In genomic region chr22:35301370-35301874, GRCh38 we compare ENCODE assay signal across 8 cellular contexts. TPM values are rescaled to one million over a fixed set of nuclear protein-coding genes. Genes with fewer than 3 reads are reported as not detected.
DNase-seq lines count a peak whose midpoint lies in the region; ATAC-seq and TF ChIP-seq lines count a peak whose summit lies in the region.

No MANE protein-coding gene starts in this region.

- H3K4me1 Mint-ChIP-seq in activated CD4-positive, alpha-beta T cell treated with anti-CD3 and anti-CD28 coated beads for 36 hours = peaks cover 50% of the 10 kb centered on the region
- peaks cover 49 to 57% (median 51%) of the 10 kb centered on the region in 3 donors for H3K4me1 Mint-ChIP-seq in T-cell

- peak overlapping the region; percentile 77 for H3K27ac Mint-ChIP-seq in activated CD4-positive, alpha-beta T cell treated with anti-CD3 and anti-CD28 coated beads for 36 hours
- peak overlapping the region in 1 of 2 donors; percentile 72 for H3K27ac Mint-ChIP-seq in T-cell

- H3K4me3 Mint-ChIP-seq in activated CD4-positive, alpha-beta T cell treated with anti-CD3 and anti-CD28 coated beads for 36 hours = peak overlapping the region; percentile 83
- H3K4me3 Mint-ChIP-seq in T-cell = peak overlapping the region; percentile 87 to 96 (median 95)

- no peak for ATAC-seq in activated CD4-positive, alpha-beta T cell treated with anti-CD3 and anti-CD28 coated beads for 36 hours
- ATAC-seq in T-cell (replicated peaks in 1 of 4) = no peak
- no peak for ATAC-seq in HG02981 (IDR thresholded peaks at IDR 0.05; ENCODE audit: unreplicated experiment)
- ATAC-seq in HG02840 (IDR thresholded peaks at IDR 0.05; ENCODE audit: low FRiP score, unreplicated experiment) = no peak
- ATAC-seq in GM21619 (IDR thresholded peaks at IDR 0.05; ENCODE audit: unreplicated experiment) = no peak

- intact Hi-C loops in activated CD4-positive, alpha-beta T cell treated with anti-CD3 and anti-CD28 coated beads for 36 hours (cut with DNase I, micrococcal nuclease) = loop anchor here in 1 of 2 experiments (2.0 to 5.0 kb wide), 3 partner anchors 251 to 726 kb away; partner anchors contain the start of genes APOL6 and RBFOX2

- no peak for TF ChIP-seq CTCF in fibroblast of mammary gland (conservative IDR thresholded peaks at IDR 0.05; ENCODE audit: control insufficient read depth, insufficient read depth, low read depth, low read length)

- H3K27me3 Mint-ChIP-seq in activated CD4-positive, alpha-beta T cell treated with anti-CD3 and anti-CD28 coated beads for 36 hours = no peaks in the 10 kb centered on the region
- H3K27me3 Mint-ChIP-seq in T-cell = no peaks in the 10 kb centered on the region

- peak overlapping the region; percentile 84 for H3K4me3 ChIP-seq in fibroblast of mammary gland (ENCODE audit: control insufficient read depth, low read depth, low read length)
- H3K4me3 ChIP-seq in skeletal muscle cell (ENCODE audit: low read depth, low read length) = no peak overlapping the region

- POLR2A ChIA-PET in activated CD4-positive, alpha-beta T cell treated with anti-CD3 and anti-CD28 coated beads for 36 hours (lab: Charles Lee) = no interaction called here
- POLR2A ChIA-PET in T-cell (lab: Charles Lee) = interaction anchor here in 1 of 2 donors (0.7 kb wide), 1 partner anchor 47 kb away, joined by 4 read pairs; no protein-coding TSS in a partner anchor

- no peaks in the 10 kb centered on the region for H3K9me3 Mint-ChIP-seq in activated CD4-positive, alpha-beta T cell treated with anti-CD3 and anti-CD28 coated beads for 36 hours (ENCODE audit: low read depth)
- no peaks in the 10 kb centered on the region for H3K9me3 Mint-ChIP-seq in T-cell

- CTCF ChIA-PET in activated CD4-positive, alpha-beta T cell treated with anti-CD3 and anti-CD28 coated beads for 36 hours (lab: Charles Lee) = interaction anchor here (0.7 kb wide), 1 partner anchor 58 kb away, joined by 5 read pairs; no protein-coding TSS in a partner anchor
- CTCF ChIA-PET in T-cell (lab: Charles Lee) = no interaction called here

- H3K36me3 Mint-ChIP-seq in activated CD4-positive, alpha-beta T cell treated with anti-CD3 and anti-CD28 coated beads for 36 hours (ENCODE audit: low read depth) = peaks cover 1% of the 10 kb centered on the region
- peaks cover 12% of the 10 kb centered on the region for H3K36me3 Mint-ChIP-seq in T-cell

- peak; percentile 32 for DNase-seq in activated CD4-positive, alpha-beta T cell treated with anti-CD3 and anti-CD28 coated beads for 36 hours
- no peak for DNase-seq in activated CD4-positive, alpha-beta T cell treated with anti-CD3 and anti-CD28 coated beads, Interleukin-2, amount 50 U/mL, for 4 hours
- DNase-seq in T-cell (peak in 1 of 34 experiments; percentile 27), fibroblast of mammary gland (ENCODE audit: low read depth) (peak; percentile 99), skeletal muscle cell (ENCODE audit: low read depth) (peak; percentile 90)

RNA-seq across cellular contexts. Expression of gene TOM1, which starts 1.7 kb away (rescaled TPM):
- total RNA-seq in activated CD4-positive, alpha-beta T cell treated with anti-CD3 and anti-CD28 coated beads for 36 hours = 10 to 100 TPM; 23.7 to 29.5 TPM
- total RNA-seq in T-cell = 100 to 1,000 TPM in 2 of 5 donors, 10 to 100 TPM in 3; 55.9 to 152 (median 68.3) TPM

RNA-seq across cellular contexts. Expression of gene HMGXB4, which starts 44.1 kb away (rescaled TPM):
- total RNA-seq in activated CD4-positive, alpha-beta T cell treated with anti-CD3 and anti-CD28 coated beads for 36 hours = 10 to 100 TPM; 36.8 to 37.6 TPM
- total RNA-seq in T-cell = 10 to 100 TPM; 20.5 to 39.2 (median 21.1) TPM

Comparison
In these comparisons a context has a peak if more than half of its experiments do, and no peak if none do; other contexts are left out.
1. DNase-seq: peak in activated CD4-positive, alpha-beta T cell treated with anti-CD3 and anti-CD28 coated beads for 36 hours (single experiment), fibroblast of mammary gland (single experiment) and skeletal muscle cell (single experiment); none in activated CD4-positive, alpha-beta T cell treated with anti-CD3 and anti-CD28 coated beads, Interleukin-2, amount 50 U/mL, for 4 hours (0 of 2).